ENCODE assay signal across 1 cellular context in the genomic region with DNA sequence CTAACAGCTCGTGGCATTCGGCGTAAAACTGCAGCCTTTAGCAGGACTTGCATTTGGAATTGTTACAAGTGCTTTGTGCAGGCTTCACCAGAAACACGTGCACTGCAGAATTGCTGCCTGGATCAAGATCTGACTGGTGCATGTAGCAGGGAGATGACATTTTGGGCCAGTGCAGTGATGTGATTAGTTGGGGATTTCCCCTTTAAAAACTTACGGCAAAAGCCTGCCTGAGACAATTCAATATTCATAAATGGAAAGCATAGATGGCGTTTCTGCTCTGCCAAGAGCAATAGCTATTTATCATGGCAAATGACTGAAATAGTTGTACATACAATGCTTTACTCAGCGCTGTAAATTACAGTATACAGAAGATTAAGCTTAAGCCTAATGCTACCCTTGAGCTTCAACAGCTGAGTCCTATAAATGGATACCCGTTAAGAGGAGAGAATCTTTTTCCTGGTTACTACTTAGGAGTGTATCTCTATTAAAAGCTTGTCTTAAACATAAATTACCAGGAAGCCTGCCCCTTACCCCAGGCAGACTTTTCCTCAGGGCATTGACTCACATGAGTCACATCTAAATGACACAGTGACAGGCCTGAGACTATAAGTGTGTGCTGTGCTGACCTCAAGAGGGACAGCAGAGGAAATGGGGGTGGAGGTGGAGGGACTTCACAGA.
TF ChIP-seq lines count a peak whose summit lies in the region.

No MANE protein-coding gene starts in this region.

TF ChIP-seq in SK-N-SH treated with all-trans-retinoic acid at 6 μM for 48 hours, 23 proteins besides CTCF, POLR2A, EP300 and RAD21 (continued from another document):
- TF ChIP-seq CSDC2 (CRISPR knock-in tag; IDR thresholded peaks at IDR 0.05) (no peak), ZFP30 (CRISPR knock-in tag; IDR thresholded peaks at IDR 0.05) (no peak), ZNF8 (CRISPR knock-in tag; IDR thresholded peaks at IDR 0.05) (no peak)
- TF ChIP-seq, protein P1, sequence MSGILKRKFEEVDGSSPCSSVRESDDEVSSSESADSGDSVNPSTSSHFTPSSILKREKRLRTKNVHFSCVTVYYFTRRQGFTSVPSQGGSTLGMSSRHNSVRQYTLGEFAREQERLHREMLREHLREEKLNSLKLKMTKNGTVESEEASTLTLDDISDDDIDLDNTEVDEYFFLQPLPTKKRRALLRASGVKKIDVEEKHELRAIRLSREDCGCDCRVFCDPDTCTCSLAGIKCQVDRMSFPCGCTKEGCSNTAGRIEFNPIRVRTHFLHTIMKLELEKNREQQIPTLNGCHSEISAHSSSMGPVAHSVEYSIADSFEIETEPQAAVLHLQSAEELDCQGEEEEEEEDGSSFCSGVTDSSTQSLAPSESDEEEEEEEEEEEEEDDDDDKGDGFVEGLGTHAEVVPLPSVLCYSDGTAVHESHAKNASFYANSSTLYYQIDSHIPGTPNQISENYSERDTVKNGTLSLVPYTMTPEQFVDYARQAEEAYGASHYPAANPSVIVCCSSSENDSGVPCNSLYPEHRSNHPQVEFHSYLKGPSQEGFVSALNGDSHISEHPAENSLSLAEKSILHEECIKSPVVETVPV (CRISPR knock-in tag; IDR thresholded peaks at IDR 0.05), result no peak
